ENCODE assay signal across 20 cellular contexts in genomic region chr3:124962403-124962940, GRCh38. TPM values are rescaled to one million over a fixed set of nuclear protein-coding genes. Genes with fewer than 3 reads are reported as not detected.
"Had no signal": no experiment of that assay in that cellular context is flagged by ENCODE, and none has a peak within 500 bp of the region (broad histone marks: within the 10 kb centered on the region; RNA-seq: fewer than 3 reads in every experiment).

No MANE protein-coding gene starts in this region.

- H3K4me3 Mint-ChIP-seq: activated CD8-positive, alpha-beta memory T cell treated with anti-CD3 and anti-CD28 coated beads, Interleukin-2, amount 10 ng/mL, durations not matched to agents 7 days and 5 days; activated naive CD8-positive, alpha-beta T cell; activated T-cell treated with anti-CD3 and anti-CD28 coated beads, Interleukin-2, amount 50 U/mL, for 4 hours; naive B cell; stimulated activated effector memory CD8-positive, alpha-beta T cell treated with anti-CD3 and anti-CD28 coated beads, Interleukin-12 subunit alpha, Interleukin-12 subunit beta, amount 100 ng/mL, for 72 hours had no signal

- H3K4me1 ChIP-seq: thyroid gland, vagina had no signal

- H3K36me3 Mint-ChIP-seq: activated CD8-positive, alpha-beta memory T cell treated with anti-CD3 and anti-CD28 coated beads, Interleukin-2, amount 10 ng/mL, durations not matched to agents 7 days and 5 days; activated naive CD8-positive, alpha-beta T cell; naive B cell; stimulated activated effector memory CD8-positive, alpha-beta T cell treated with anti-CD3 and anti-CD28 coated beads, Interleukin-12 subunit alpha, Interleukin-12 subunit beta, amount 100 ng/mL, for 72 hours had no signal

- H3K4me1 Mint-ChIP-seq: naive B cell; stimulated activated effector memory CD8-positive, alpha-beta T cell treated with anti-CD3 and anti-CD28 coated beads, Interleukin-12 subunit alpha, Interleukin-12 subunit beta, amount 100 ng/mL, for 72 hours had no signal

- ATAC-seq: activated CD8-positive, alpha-beta memory T cell treated with anti-CD3 and anti-CD28 coated beads, Interleukin-2, amount 10 ng/mL, durations not matched to agents 7 days and 5 days; activated T-cell treated with anti-CD3 and anti-CD28 coated beads, Interleukin-2, amount 50 U/mL, for 4 hours; esophagus mucosa; gastroesophageal sphincter; stimulated activated effector memory CD8-positive, alpha-beta T cell treated with anti-CD3 and anti-CD28 coated beads, Interleukin-12 subunit alpha, Interleukin-12 subunit beta, amount 100 ng/mL, for 72 hours had no signal

- H3K27ac ChIP-seq: brain microvascular endothelial cell, dorsolateral prefrontal cortex, gastroesophageal sphincter, thyroid gland, vagina had no signal

- H3K27me3 ChIP-seq: brain microvascular endothelial cell, dorsolateral prefrontal cortex, gastroesophageal sphincter, thyroid gland, vagina had no signal

- H3K4me3 ChIP-seq: dorsolateral prefrontal cortex, gastroesophageal sphincter, smooth muscle cell, thyroid gland, vagina had no signal

- H3K9me3 ChIP-seq: thyroid gland, vagina had no signal

- H3K36me3 ChIP-seq: brain microvascular endothelial cell, gastroesophageal sphincter, thyroid gland, vagina had no signal

- H3K27ac Mint-ChIP-seq: activated CD8-positive, alpha-beta memory T cell treated with anti-CD3 and anti-CD28 coated beads, Interleukin-2, amount 10 ng/mL, durations not matched to agents 7 days and 5 days; activated naive CD8-positive, alpha-beta T cell; stimulated activated effector memory CD8-positive, alpha-beta T cell treated with anti-CD3 and anti-CD28 coated beads, Interleukin-12 subunit alpha, Interleukin-12 subunit beta, amount 100 ng/mL, for 72 hours had no signal

- H3K9me3 Mint-ChIP-seq: activated T-cell treated with anti-CD3 and anti-CD28 coated beads, Interleukin-2, amount 50 U/mL, for 4 hours; naive B cell; stimulated activated effector memory CD8-positive, alpha-beta T cell treated with anti-CD3 and anti-CD28 coated beads, Interleukin-12 subunit alpha, Interleukin-12 subunit beta, amount 100 ng/mL, for 72 hours had no signal

- DNase-seq: activated CD4-positive, alpha-beta T cell treated with anti-CD3 and anti-CD28 coated beads, Interleukin-2, amount 50 U/mL, for 4 hours; activated CD4-positive, CD25-positive, alpha-beta regulatory T cell treated with anti-CD3 and anti-CD28 coated beads, Interleukin-2, amount 50 U/mL, for 72 hours; activated CD8-positive, alpha-beta memory T cell treated with anti-CD3 and anti-CD28 coated beads, Interleukin-2, amount 10 ng/mL, durations not matched to agents 7 days and 5 days; activated effector memory CD4-positive, alpha-beta T cell treated with anti-CD3 and anti-CD28 coated beads, Interleukin-2, amount 50 U/mL, for 16 hours; activated T-cell treated with anti-CD3 and anti-CD28 coated beads, Interleukin-2, amount 50 U/mL, for 4 hours; brain microvascular endothelial cell; cerebellar nuclear complex; dorsolateral prefrontal cortex; kidney; naive B cell; retina; thyroid gland had no signal

RNA-seq across cellular contexts. Expression of gene MUC13, which starts 27.9 kb away (rescaled TPM):
- total RNA-seq: activated CD8-positive, alpha-beta memory T cell treated with anti-CD3 and anti-CD28 coated beads, Interleukin-2, amount 10 ng/mL, durations not matched to agents 7 days and 5 days; esophagus mucosa; gastroesophageal sphincter; lower leg skin; T-helper 2 cell treated with Interferon-gamma antibody and Interleukin-4, amounts not matched to agents 100 ng/mL and 5 ng/mL, for 36 hours; thyroid gland; vagina had no signal
